In genomic region chrX:11968991-11969390, GRCh38 we compare ENCODE assay signal across 18 cellular contexts.
"Had no signal": no experiment of that assay in that cellular context is flagged by ENCODE, and none has a peak within 500 bp of the region (broad histone marks: within the 10 kb centered on the region; RNA-seq: fewer than 3 reads in every experiment).

No MANE protein-coding gene starts in this region.

- H3K4me3 ChIP-seq: breast epithelium, esophagus muscularis mucosa, lower lobe of right lung, sigmoid colon, stomach, thoracic aorta had no signal

- H3K4me1 ChIP-seq: breast epithelium, foreskin keratinocyte, lower lobe of right lung, sigmoid colon, stomach had no signal

- H3K27ac ChIP-seq: breast epithelium, esophagus muscularis mucosa, foreskin keratinocyte, lower lobe of right lung, sigmoid colon, stomach, thoracic aorta had no signal

- DNase-seq: activated CD4-positive, alpha-beta T cell treated with anti-CD3 and anti-CD28 coated beads, Interleukin-2, amount 50 U/mL, for 1 hour; activated naive CD4-positive, alpha-beta T cell; activated naive CD8-positive, alpha-beta T cell treated with anti-CD3 and anti-CD28 coated beads, Interleukin-2, amount 10 ng/mL, durations not matched to agents 7 days and 5 days; aorta; glutamatergic neuron; lower lobe of right lung; midbrain; sigmoid colon; stimulated activated CD4-positive, alpha-beta T cell treated with anti-CD3 and anti-CD28 coated beads, Interleukin-1b, Interleukin-23, amount 100 ng/mL, for 48 hours; stomach; T-cell; T-helper 9 cell had no signal

- H3K27me3 ChIP-seq: esophagus muscularis mucosa, foreskin keratinocyte, sigmoid colon, stomach had no signal

- H3K9me3 ChIP-seq: breast epithelium, esophagus muscularis mucosa, lower lobe of right lung, sigmoid colon, stomach, thoracic aorta had no signal

- H3K36me3 ChIP-seq: breast epithelium, esophagus muscularis mucosa, lower lobe of right lung, sigmoid colon, stomach, thoracic aorta had no signal

- ATAC-seq: activated CD4-positive, CD25-positive, alpha-beta regulatory T cell treated with anti-CD3 and anti-CD28 coated beads, Interleukin-2, amount 50 U/mL, for 24 hours; foreskin keratinocyte; T-cell had no signal

- FAIRE-seq: colon had no signal
